Comparison of ENCODE assay signal across 8 cellular contexts in the genomic region with DNA sequence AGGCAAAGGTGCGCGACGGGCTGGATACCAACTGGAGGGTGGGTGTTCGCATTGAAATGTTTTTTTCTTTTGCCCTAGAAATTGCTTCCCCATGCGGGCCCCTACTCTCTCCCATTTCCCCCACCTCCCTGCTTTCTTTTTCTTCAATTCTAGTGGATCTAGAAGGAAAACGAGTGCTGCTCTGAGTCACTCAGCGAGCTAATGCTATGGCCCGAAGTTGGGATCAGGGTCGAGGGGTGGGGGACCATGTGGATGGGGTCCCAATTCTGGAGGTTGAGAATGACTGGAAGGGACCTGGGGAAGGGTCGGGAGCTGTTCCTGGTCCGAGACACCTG.
DNase-seq lines count a peak whose midpoint lies in the region; ATAC-seq and TF ChIP-seq lines count a peak whose summit lies in the region.

No MANE protein-coding gene starts in this region.

- peaks cover 69% of the 10 kb centered on the region for H3K27me3 Mint-ChIP-seq in dendritic cell treated with granulocyte-macrophage colony-stimulating factor and Interleukin-4, amounts not matched to agents 40 ng/mL and 50 ng/mL, for 4 days

- no peak overlapping the region for H3K27ac Mint-ChIP-seq in dendritic cell treated with granulocyte-macrophage colony-stimulating factor and Interleukin-4, amounts not matched to agents 40 ng/mL and 50 ng/mL, for 4 days

- H3K9me3 ChIP-seq in lower lobe of right lung (no peaks in the 10 kb centered on the region), tibial artery (no peaks in the 10 kb centered on the region)

- no peaks in the 10 kb centered on the region for H3K36me3 Mint-ChIP-seq in dendritic cell treated with granulocyte-macrophage colony-stimulating factor and Interleukin-4, amounts not matched to agents 40 ng/mL and 50 ng/mL, for 4 days (ENCODE audit: low read depth)

- peak overlapping the region; percentile 63 for H3K4me3 Mint-ChIP-seq in dendritic cell treated with granulocyte-macrophage colony-stimulating factor and Interleukin-4, amounts not matched to agents 40 ng/mL and 50 ng/mL, for 4 days

- H3K27me3 ChIP-seq in lower lobe of right lung (ENCODE audit: low read depth), result peaks cover 54% of the 10 kb centered on the region
- H3K27me3 ChIP-seq in tibial artery, result peaks cover 0 to 52% of the 10 kb centered on the region in 2 donors

- H3K4me1 Mint-ChIP-seq in dendritic cell treated with granulocyte-macrophage colony-stimulating factor and Interleukin-4, amounts not matched to agents 40 ng/mL and 50 ng/mL, for 4 days (ENCODE audit: low read depth), result peaks cover 36% of the 10 kb centered on the region

- no peak overlapping the region for H3K27ac ChIP-seq in lower lobe of right lung
- no peak overlapping the region for H3K27ac ChIP-seq in tibial artery

- H3K4me3 ChIP-seq in lower lobe of right lung (peak overlapping the region; percentile 59), tibial artery (peak overlapping the region; percentile 47 to 60)

- peak; percentile 7 to 19 for ATAC-seq in lower lobe of right lung

- H3K4me1 ChIP-seq in lower lobe of right lung (peaks cover 36% of the 10 kb centered on the region), tibial artery (peaks cover 0 to 31% (median 22%) of the 10 kb centered on the region in 4 donors)

- TF ChIP-seq CTCF in lower lobe of right lung (IDR thresholded peaks at IDR 0.05) (no peak), tibial artery (IDR thresholded peaks at IDR 0.05) (no peak)

- peak; percentile 3 for DNase-seq in NCI-H2196 (lab: John Stamatoyannopoulos, UW; ENCODE audit: unreplicated experiment)
- no peak for DNase-seq in NCI-H2196 treated with DMSO at 0.1 percent for 48 hours (lab: John Stamatoyannopoulos, UW; ENCODE audit: unreplicated experiment)
- DNase-seq in lower lobe of right lung, result no peak
- no peak for DNase-seq in tibial artery
- no peak for DNase-seq in cortex of kidney (lab: John Stamatoyannopoulos, UW)
- no peak for DNase-seq in OCI-M1 (lab: John Stamatoyannopoulos, UW)
- no peak for DNase-seq in NCI-H2081 treated with DMSO at 0.1 percent for 48 hours (lab: John Stamatoyannopoulos, UW)

- H3K36me3 ChIP-seq in lower lobe of right lung, result no peaks in the 10 kb centered on the region
- no peaks in the 10 kb centered on the region for H3K36me3 ChIP-seq in tibial artery

- intact Hi-C loops in dendritic cell treated with granulocyte-macrophage colony-stimulating factor and Interleukin-4, amounts not matched to agents 40 ng/mL and 50 ng/mL, for 4 days (cut with micrococcal nuclease), result no loop called here
- intact Hi-C loops in lower lobe of right lung (cut with DNase I), result no loop called here
- intact Hi-C loops in tibial artery (cut with DNase I; ENCODE audit: low total_unique reads), result loop anchor here (10.0 kb wide), 1 partner anchor 70 kb away; a partner anchor contains a TSS

- H3K9me3 Mint-ChIP-seq in dendritic cell treated with granulocyte-macrophage colony-stimulating factor and Interleukin-4, amounts not matched to agents 40 ng/mL and 50 ng/mL, for 4 days, result no peaks in the 10 kb centered on the region
